8 cellular contexts compared by ENCODE assay signal in genomic region chr11:44565008-44565745, GRCh38. TPM values are rescaled to one million over a fixed set of nuclear protein-coding genes. Genes with fewer than 3 reads are reported as not detected.
DNase-seq lines count a peak whose midpoint lies in the region; ATAC-seq and TF ChIP-seq lines count a peak whose summit lies in the region.

CD82 (plus strand) TSS chr11:44565663; CDS start chr11:44594663, 29,000 bp downstream.

- H3K27ac ChIP-seq in coronary artery = peak within 1 kb of the TSS; percentile 96 to 98

- H3K4me3 Mint-ChIP-seq in activated CD4-positive, alpha-beta T cell treated with anti-CD3 and anti-CD28 coated beads, Interleukin-2, amount 10 ng/mL, durations not matched to agents 24 days and 14 days = peak within 1 kb of the TSS; percentile 90

- H3K36me3 Mint-ChIP-seq in activated CD4-positive, alpha-beta T cell treated with anti-CD3 and anti-CD28 coated beads, Interleukin-2, amount 10 ng/mL, durations not matched to agents 24 days and 14 days (ENCODE audit: low read depth) = peaks cover 38% of the 10 kb centered on the region

- ATAC-seq in GM19324 (IDR thresholded peaks at IDR 0.05; ENCODE audit: low FRiP score, unreplicated experiment) (peak; percentile 89), HG03469 (IDR thresholded peaks at IDR 0.05; ENCODE audit: unreplicated experiment) (peak; percentile 56)

- TF ChIP-seq CTCF in coronary artery (IDR thresholded peaks at IDR 0.05) = no peak

- H3K4me1 Mint-ChIP-seq in activated CD4-positive, alpha-beta T cell treated with anti-CD3 and anti-CD28 coated beads, Interleukin-2, amount 10 ng/mL, durations not matched to agents 24 days and 14 days = peaks cover 49% of the 10 kb centered on the region

- DNase-seq in C1 segment of cervical spinal cord (lab: John Stamatoyannopoulos, UW) = peak; percentile 46 to 100 (median 98)
- DNase-seq in NCI-H526 (lab: John Stamatoyannopoulos, UW) = peak; percentile 90 to 99
- peak; percentile 100 for DNase-seq in activated CD4-positive, alpha-beta T cell treated with anti-CD3 and anti-CD28 coated beads, Interleukin-2, amount 10 ng/mL, durations not matched to agents 24 days and 14 days
- peak; percentile 100 for DNase-seq in coronary artery (ENCODE audit: low spot score)
- DNase-seq in left kidney (ENCODE audit: low read depth, low spot score) = peak; percentile 100
- DNase-seq in stimulated activated CD4-positive, alpha-beta T cell treated with anti-CD3 and anti-CD28 coated beads, Interleukin-2, amount 100 ng/mL, for 24 hours = peak; percentile 99 to 100

- no peaks in the 10 kb centered on the region for H3K27me3 Mint-ChIP-seq in activated CD4-positive, alpha-beta T cell treated with anti-CD3 and anti-CD28 coated beads, Interleukin-2, amount 10 ng/mL, durations not matched to agents 24 days and 14 days

- intact Hi-C loops in activated CD4-positive, alpha-beta T cell treated with anti-CD3 and anti-CD28 coated beads, Interleukin-2, amount 10 ng/mL, durations not matched to agents 24 days and 14 days (cut with micrococcal nuclease) = loop anchor here (1.0 to 10.0 kb wide), 8 partner anchors 9 to 1560 kb away; partner anchors contain the start of genes CRY2, PHF21A, SLC35C1 and TSPAN18

- no peaks in the 10 kb centered on the region for H3K9me3 Mint-ChIP-seq in activated CD4-positive, alpha-beta T cell treated with anti-CD3 and anti-CD28 coated beads, Interleukin-2, amount 10 ng/mL, durations not matched to agents 24 days and 14 days

- H3K27ac Mint-ChIP-seq in activated CD4-positive, alpha-beta T cell treated with anti-CD3 and anti-CD28 coated beads, Interleukin-2, amount 10 ng/mL, durations not matched to agents 24 days and 14 days = peak within 1 kb of the TSS; percentile 88

- peak within 1 kb of the TSS; percentile 80 for H3K4me3 ChIP-seq in coronary artery

RNA-seq across cellular contexts. Expression of gene CD82, which starts in this region (rescaled TPM):
- total RNA-seq in activated CD4-positive, alpha-beta T cell treated with anti-CD3 and anti-CD28 coated beads, Interleukin-2, amount 10 ng/mL, durations not matched to agents 24 days and 14 days = 448 and 469 TPM in 2 replicates

Comparison
In these comparisons a context has a peak if more than half of its experiments do, and no peak if none do; other contexts are left out.
1. Peak in every context shown above with its lines: DNase-seq, ATAC-seq, H3K4me3 ChIP-seq and H3K27ac ChIP-seq.